In genomic region chr7:26151953-26152781, GRCh38 we compare ENCODE assay signal across 8 cellular contexts. TPM values are rescaled to one million over a fixed set of nuclear protein-coding genes. Genes with fewer than 3 reads are reported as not detected.
DNase-seq lines count a peak whose midpoint lies in the region; ATAC-seq, FAIRE-seq and TF ChIP-seq lines count a peak whose summit lies in the region.

Gene NFE2L3 (plus strand): TSS chr7:26152198. CDS start chr7:26152499, 301 bp downstream.

- DNase-seq in SHP77 treated with DMSO at 0.1 percent for 48 hours (lab: John Stamatoyannopoulos, UW) (peak; percentile 31), frontal cortex (ENCODE audit: low spot score in 2 of 2) (peak; percentile 77 to 91), non-pigmented ciliary epithelial cell (ENCODE audit: low read depth) (peak; percentile 13), superior temporal gyrus (ENCODE audit: extremely low spot score) (peak; percentile 84)
- peak; percentile 94 for DNase-seq in activated effector memory CD4-positive, alpha-beta T cell treated with anti-CD3 and anti-CD28 coated beads, Interleukin-2, amount 50 U/mL, for 16 hours

- H3K36me3 ChIP-seq in DOHH2 (ENCODE audit: control insufficient read depth, low read length) (0 out of 2 replicates have a peak, but pooled peaks cover 5% of the 10 kb centered on the region), KMS-11 (ENCODE audit: insufficient read depth) (no peaks in the 10 kb centered on the region)

- H3K9ac ChIP-seq in KMS-11 = peak within 1 kb of the TSS; percentile 82

- H2AFZ ChIP-seq in KMS-11 (ENCODE audit: low read depth) = peak within 1 kb of the TSS; percentile 95

- H3K9me2 ChIP-seq in DOHH2 (replicated peaks; ENCODE audit: control insufficient read depth, low read length) = no peaks in the 10 kb centered on the region; the same call in 1 of the 2 replicates

- H4K20me1 ChIP-seq in DOHH2 (ENCODE audit: control insufficient read depth, insufficient read depth, low read depth, low read length) = no peaks in the 10 kb centered on the region
- no peaks in the 10 kb centered on the region for H4K20me1 ChIP-seq in KMS-11 (ENCODE audit: insufficient read depth)

- peaks cover 54% of the 10 kb centered on the region for H3K4me1 ChIP-seq in DOHH2 (ENCODE audit: control insufficient read depth, low read length)
- peaks cover 42% of the 10 kb centered on the region for H3K4me1 ChIP-seq in KMS-11 (ENCODE audit: low read depth, poor library complexity, severe bottlenecking)

- H3K4me2 ChIP-seq in DOHH2 (ENCODE audit: low read length) (peak within 1 kb of the TSS; percentile 97), KMS-11 (peak within 1 kb of the TSS; percentile 83)

- H3K79me2 ChIP-seq in DOHH2 (ENCODE audit: control insufficient read depth, low read length) (peaks cover 51% of the 10 kb centered on the region), KMS-11 (ENCODE audit: insufficient read depth, low read depth) (peaks cover 49% of the 10 kb centered on the region)

- H3F3A ChIP-seq in DOHH2 (ENCODE audit: control insufficient read depth, insufficient read depth) = peaks cover 22% of the 10 kb centered on the region

- H3K27me3 ChIP-seq in DOHH2 (ENCODE audit: control insufficient read depth, low read length) (no peaks in the 10 kb centered on the region), KMS-11 (ENCODE audit: insufficient read depth, low read depth) (no peaks in the 10 kb centered on the region)

- H3K4me3 ChIP-seq in DOHH2 (ENCODE audit: low read length) (peak within 1 kb of the TSS; percentile 74), KMS-11 (IDR thresholded peaks at IDR 0.05; ENCODE audit: insufficient read depth, low read depth, low read length) (peak within 1 kb of the TSS; percentile 15)

- TF ChIP-seq CTCF in DOHH2 (IDR thresholded peaks at IDR 0.05; ENCODE audit: low read depth, low read length, poor library complexity, severe bottlenecking) (no peak), KMS-11 (conservative IDR thresholded peaks at IDR 0.05; ENCODE audit: low read depth, low read length) (no peak)

- FAIRE-seq in frontal cortex (lab: Jason Lieb, UNC) = no peak

- H3K9me3 ChIP-seq in DOHH2 (ENCODE audit: control insufficient read depth, insufficient read depth, low read length) = peaks cover under 1% of the 10 kb centered on the region; the same call in 1 of the 2 replicates

- peak within 1 kb of the TSS; percentile 17; the same call in 1 of the 2 replicates for H3K27ac ChIP-seq in DOHH2 (ENCODE audit: low read depth, low read length)
- peak within 1 kb of the TSS; percentile 99 for H3K27ac ChIP-seq in KMS-11

- peak; percentile 66 for ATAC-seq in GM21723 (IDR thresholded peaks at IDR 0.05; ENCODE audit: unreplicated experiment)

RNA-seq across cellular contexts. Expression of gene NFE2L3, which starts in this region (rescaled TPM):
- 9.8 TPM for total RNA-seq in frontal cortex

Comparison
In these comparisons a context has a peak if more than half of its experiments do, and no peak if none do; other contexts are left out.
1. Peak in every context shown above with its lines: DNase-seq, ATAC-seq, H3K4me3 ChIP-seq and H3K27ac ChIP-seq.
2. DNase-seq: peak in every context shown above with its lines; median percentile 94 in activated effector memory CD4-positive, alpha-beta T cell treated with anti-CD3 and anti-CD28 coated beads, Interleukin-2, amount 50 U/mL, for 16 hours; 84 in frontal cortex; 84 in superior temporal gyrus; 31 in SHP77 treated with DMSO at 0.1 percent for 48 hours; 13 in non-pigmented ciliary epithelial cell.